ENCODE assay signal across 21 cellular contexts in genomic region chr3:98553021-98553563, GRCh38. TPM values are rescaled to one million over a fixed set of nuclear protein-coding genes. Genes with fewer than 3 reads are reported as not detected.
DNase-seq lines count a peak whose midpoint lies in the region; ATAC-seq and TF ChIP-seq lines count a peak whose summit lies in the region.
"Had no signal": no experiment of that assay in that cellular context is flagged by ENCODE, and none has a peak within 500 bp of the region (broad histone marks: within the 10 kb centered on the region; RNA-seq: fewer than 3 reads in every experiment).

No MANE protein-coding gene starts in this region.

- H3K4me1 Mint-ChIP-seq in central memory CD8-positive, alpha-beta T cell = peaks cover 96% of the 10 kb centered on the region

- H2AFZ ChIP-seq in SU-DHL-6 (ENCODE audit: low read depth, low read length, severe bottlenecking) = no peak overlapping the region

- peak overlapping the region in 7 of 11 experiments; percentile 14 to 71 (median 50); a peak in 13 of 22 replicates for H3K27ac ChIP-seq in BLaER1 treated with 17β-estradiol and CSF1 and Interleukin-3, amounts not matched to agents 10 nM and 100 nM
- H3K27ac ChIP-seq in SU-DHL-6 (ENCODE audit: low read depth, low read length) = no peak overlapping the region
- no peak overlapping the region for H3K27ac ChIP-seq in ovary
- H3K27ac ChIP-seq: pancreas, VCaP had no signal

- no peaks in the 10 kb centered on the region for H3K9me3 ChIP-seq in BLaER1 treated with 17β-estradiol and CSF1 and Interleukin-3, amounts not matched to agents 10 nM and 100 nM (replicated peaks in 1 of 11)
- H3K9me3 ChIP-seq in SU-DHL-6 (ENCODE audit: insufficient read depth, low read length) (no peaks in the 10 kb centered on the region), ovary (no peaks in the 10 kb centered on the region)
- H3K9me3 ChIP-seq: MG63, pancreas had no signal

- TF ChIP-seq CTCF in SU-DHL-6 (IDR thresholded peaks at IDR 0.05; ENCODE audit: insufficient read depth, low read length, poor library complexity, severe bottlenecking) (no peak), ovary (IDR thresholded peaks at IDR 0.05) (no peak)

- H3F3A ChIP-seq in SU-DHL-6 (ENCODE audit: insufficient read depth) = peaks cover 12% of the 10 kb centered on the region

- peak overlapping the region in 9 of 11 experiments; percentile 10 to 83 (median 66); a peak in 16 of 22 replicates for H3K4me2 ChIP-seq in BLaER1 treated with 17β-estradiol and CSF1 and Interleukin-3, amounts not matched to agents 10 nM and 100 nM
- H3K4me2 ChIP-seq in SU-DHL-6 (ENCODE audit: low read depth, low read length, poor library complexity, severe bottlenecking) = peak overlapping the region; percentile 74

- H3K27me3 ChIP-seq in BLaER1 treated with 17β-estradiol and CSF1 and Interleukin-3, amounts not matched to agents 10 nM and 100 nM = no peaks in the 10 kb centered on the region
- H3K27me3 ChIP-seq in SU-DHL-6 (ENCODE audit: low read length) (no peaks in the 10 kb centered on the region), ovary (no peaks in the 10 kb centered on the region)
- H3K27me3 ChIP-seq: MG63 had no signal

- peaks cover 10% of the 10 kb centered on the region for H3K36me3 Mint-ChIP-seq in central memory CD8-positive, alpha-beta T cell (ENCODE audit: insufficient read depth)

- H4K20me1 ChIP-seq in BLaER1 treated with 17β-estradiol and CSF1 and Interleukin-3, amounts not matched to agents 10 nM and 100 nM = no peaks in the 10 kb centered on the region
- no peaks in the 10 kb centered on the region for H4K20me1 ChIP-seq in SU-DHL-6 (ENCODE audit: low read depth, low read length)

- no peaks in the 10 kb centered on the region for H3K36me3 ChIP-seq in BLaER1 treated with 17β-estradiol and CSF1 and Interleukin-3, amounts not matched to agents 10 nM and 100 nM
- H3K36me3 ChIP-seq in SU-DHL-6 (ENCODE audit: low read length) (no peaks in the 10 kb centered on the region), ovary (no peaks in the 10 kb centered on the region)
- H3K36me3 ChIP-seq: MG63, pancreas had no signal

- H3K4me3 Mint-ChIP-seq in central memory CD8-positive, alpha-beta T cell = peak overlapping the region; percentile 66

- no peak for ATAC-seq in central memory CD8-positive, alpha-beta T cell (replicated peaks; ENCODE audit: extremely low read depth, poor library complexity, severe bottlenecking)
- ATAC-seq: PC-3 had no signal

- H3K9me2 ChIP-seq in SU-DHL-6 (replicated peaks; ENCODE audit: insufficient read depth, low read length) = no peaks in the 10 kb centered on the region

- no peaks in the 10 kb centered on the region for H3K27me3 Mint-ChIP-seq in central memory CD8-positive, alpha-beta T cell

- no peaks in the 10 kb centered on the region for H3K79me2 ChIP-seq in SU-DHL-6 (ENCODE audit: insufficient read depth, low read length)

- H3K4me1 ChIP-seq in BLaER1 treated with 17β-estradiol and CSF1 and Interleukin-3, amounts not matched to agents 10 nM and 100 nM = peaks cover 0 to 66% (median 46%) of the 10 kb centered on the region in 10 experiments; a peak in 15 of 20 replicates
- H3K4me1 ChIP-seq in ovary (ENCODE audit: insufficient read depth) = no peaks in the 10 kb centered on the region
- H3K4me1 ChIP-seq: pancreas had no signal

- intact Hi-C loops in ovary (cut with DNase I) = no loop called here

- DNase-seq in COLO829 (ENCODE audit: low spot score) (peak; percentile 68), SHP77 (lab: John Stamatoyannopoulos, UW) (no peak), DMS53 (lab: John Stamatoyannopoulos, UW) (no peak), ovary (no peak), T1000 (lab: John Stamatoyannopoulos, UW) (no peak)
- DNase-seq in central memory CD8-positive, alpha-beta T cell (ENCODE audit: low spot score in 2 of 2) = no peak
- DNase-seq: anterior cingulate cortex; MG63; NCI-H2029 treated with DMSO at 0.1 percent for 48 hours; NCI-H526; pancreas; PC-3; stimulated activated CD4-positive, alpha-beta T cell treated with anti-CD3 and anti-CD28 coated beads, Interleukin-4, amount 100 ng/mL, for 24 hours; stimulated activated CD8-positive, alpha-beta memory T cell treated with anti-CD3 and anti-CD28 coated beads, Interleukin-4, amount 100 ng/mL, for 48 hours had no signal

- peak overlapping the region; percentile 98 for H3K27ac Mint-ChIP-seq in central memory CD8-positive, alpha-beta T cell (ENCODE audit: low read depth)

- no peak overlapping the region for H3K9ac ChIP-seq in BLaER1 treated with 17β-estradiol and CSF1 and Interleukin-3, amounts not matched to agents 10 nM and 100 nM
- H3K9ac ChIP-seq in SU-DHL-6 (ENCODE audit: low read length) = no peak overlapping the region

- TF ChIP-seq EP300 in ovary (IDR thresholded peaks at IDR 0.05) = no peak

- 67 to 74% (median 71%) methylated on average over 6 of the region's 6 CpGs for WGBS in ovary, 3 donors

- TF ChIP-seq POLR2A in ovary (IDR thresholded peaks at IDR 0.05) = no peak

- no peak overlapping the region for H3K4me3 ChIP-seq in BLaER1 treated with 17β-estradiol and CSF1 and Interleukin-3, amounts not matched to agents 10 nM and 100 nM
- H3K4me3 ChIP-seq in SU-DHL-6 (ENCODE audit: insufficient read depth, low read length, poor library complexity, severe bottlenecking) = no peak overlapping the region
- H3K4me3 ChIP-seq in ovary = no peak overlapping the region
- H3K4me3 ChIP-seq: MG63, pancreas had no signal

- no peaks in the 10 kb centered on the region for H3K9me3 Mint-ChIP-seq in central memory CD8-positive, alpha-beta T cell

RNA-seq across cellular contexts. Expression of gene GPR15, which starts 21.3 kb away (rescaled TPM):
- under 1 TPM in 1 of 7 donors, not detected in 6; 0.23 TPM for total RNA-seq in ovary
- not detected for polyA plus RNA-seq in ovary
- total RNA-seq: fibroblast of villous mesenchyme, HT1080, myocyte, PC-3 had no signal

RNA-seq across cellular contexts. Expression of gene CLDND1, which starts 30.4 kb away (rescaled TPM):
- total RNA-seq in ovary = 100 to 1,000 TPM in 2 of 7 donors, 10 to 100 TPM in 5; 82.5 to 155 (median 93.4) TPM
- 10 to 100 TPM; 75.3 to 98.9 TPM for polyA plus RNA-seq in ovary

RNA-seq across cellular contexts. Expression of gene CPOX, which starts 40.3 kb away (rescaled TPM):
- 10 to 100 TPM; 11.2 to 19.9 (median 17.1) TPM for total RNA-seq in ovary
- polyA plus RNA-seq in ovary = 10 to 100 TPM; 10.6 to 15.2 TPM

RNA-seq across cellular contexts. Expression of gene OR5K2, which starts 55.6 kb away (rescaled TPM):
- not detected for total RNA-seq in ovary
- polyA plus RNA-seq in ovary = not detected
- total RNA-seq: fibroblast of villous mesenchyme, HT1080, myocyte, pancreas, PC-3 had no signal
- polyA plus RNA-seq: pancreas, thymus had no signal

Comparison
In these comparisons a context has a peak if more than half of its experiments do, and no peak if none do; other contexts are left out.
1. H3K27ac ChIP-seq: peak in BLaER1 treated with 17β-estradiol and CSF1 and Interleukin-3, amounts not matched to agents 10 nM and 100 nM (7 of 11); none in SU-DHL-6 (single experiment) and ovary (0 of 2).